1 cellular context compared by ENCODE assay signal in the genomic region with DNA sequence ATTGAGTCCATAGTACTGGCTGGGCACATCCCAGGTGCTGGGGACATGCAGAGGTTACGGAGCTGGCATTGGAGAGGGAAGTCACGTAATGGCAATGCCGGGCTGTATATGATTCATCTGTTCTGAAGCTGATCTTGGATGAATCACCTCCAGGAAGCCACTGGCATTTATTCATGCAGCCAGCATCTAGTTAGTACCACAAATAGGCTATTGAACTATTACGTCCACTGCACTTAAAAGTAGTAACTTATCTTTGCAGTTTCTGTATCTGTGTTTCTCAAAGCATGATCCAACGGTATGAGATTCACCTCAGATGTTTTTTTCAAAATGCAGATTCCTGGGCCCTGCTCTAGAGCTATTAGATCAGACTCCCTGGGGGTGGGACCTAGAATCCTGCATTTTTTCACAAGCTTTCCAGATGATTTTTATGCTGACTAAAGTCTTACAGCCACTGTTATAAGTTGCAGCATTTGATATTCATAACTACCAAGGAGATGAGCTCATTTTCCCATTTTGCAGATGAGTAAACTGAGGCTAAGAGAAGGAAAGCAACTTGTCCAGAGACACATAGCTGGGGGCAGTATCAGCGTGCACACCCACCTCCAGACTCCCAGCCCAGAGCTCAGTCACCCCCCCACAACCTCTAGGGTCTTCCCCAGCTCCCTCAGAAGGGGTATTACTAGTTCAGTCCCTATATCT.
TF ChIP-seq lines count a peak whose summit lies in the region.

No MANE protein-coding gene starts in this region.

TF ChIP-seq in K562, 482 proteins besides CTCF, POLR2A, EP300 and RAD21:
- TF ChIP-seq, protein P1, sequence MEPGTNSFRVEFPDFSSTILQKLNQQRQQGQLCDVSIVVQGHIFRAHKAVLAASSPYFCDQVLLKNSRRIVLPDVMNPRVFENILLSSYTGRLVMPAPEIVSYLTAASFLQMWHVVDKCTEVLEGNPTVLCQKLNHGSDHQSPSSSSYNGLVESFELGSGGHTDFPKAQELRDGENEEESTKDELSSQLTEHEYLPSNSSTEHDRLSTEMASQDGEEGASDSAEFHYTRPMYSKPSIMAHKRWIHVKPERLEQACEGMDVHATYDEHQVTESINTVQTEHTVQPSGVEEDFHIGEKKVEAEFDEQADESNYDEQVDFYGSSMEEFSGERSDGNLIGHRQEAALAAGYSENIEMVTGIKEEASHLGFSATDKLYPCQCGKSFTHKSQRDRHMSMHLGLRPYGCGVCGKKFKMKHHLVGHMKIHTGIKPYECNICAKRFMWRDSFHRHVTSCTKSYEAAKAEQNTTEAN (CRISPR knock-in tag; IDR thresholded peaks at IDR 0.05): no peak
- TF ChIP-seq POU5F1 (IDR thresholded peaks at IDR 0.05; ENCODE audit: borderline replicate concordance, low read depth, low read length, partially characterized antibody) (no peak), RBBP5 (IDR thresholded peaks at IDR 0.05; ENCODE audit: borderline replicate concordance, insufficient read depth, low read length, poor library complexity, severe bottlenecking) (no peak), BCOR (IDR thresholded peaks at IDR 0.05) (peak; percentile 69), SMC3 (conservative IDR thresholded peaks at IDR 0.05; ENCODE audit: insufficient read depth, low read depth, low read length) (no peak), SMAD2 (IDR thresholded peaks at IDR 0.05; ENCODE audit: low read depth, low read length) (no peak), SRSF7 (optimal IDR thresholded peaks at IDR 0.05; ENCODE audit: low read depth, low read length) (no peak), ZNF436 (CRISPR knock-in tag; IDR thresholded peaks at IDR 0.05) (no peak), IRF2 (CRISPR knock-in tag; IDR thresholded peaks at IDR 0.05) (no peak), TRIM24 (IDR thresholded peaks at IDR 0.05) (no peak), GATA2 (CRISPR knock-in tag; IDR thresholded peaks at IDR 0.05) (no peak), ZNF316 (IDR thresholded peaks at IDR 0.05) (peak; percentile 32; the same call in 1 of the 2 replicates), NFXL1 (CRISPR knock-in tag; IDR thresholded peaks at IDR 0.05) (no peak), STAG1 (CRISPR knock-in tag; IDR thresholded peaks at IDR 0.05; ENCODE audit: borderline replicate concordance) (no peak), BDP1 (IDR thresholded peaks at IDR 0.05; ENCODE audit: insufficient read depth, insufficient read length) (no peak), TSC22D4 (tag; IDR thresholded peaks at IDR 0.05) (no peak), KDM1A (IDR thresholded peaks at IDR 0.05) (peak; percentile 44 to 45; a peak in 3 of 4 replicates), BRCA1 (IDR thresholded peaks at IDR 0.05) (no peak), BRCA1 (CRISPR knock-in tag; IDR thresholded peaks at IDR 0.05) (no peak), MAFF (IDR thresholded peaks at IDR 0.05; ENCODE audit: low read length) (no peak), EGR1 (conservative IDR thresholded peaks at IDR 0.05) (no peak), RBM25 (IDR thresholded peaks at IDR 0.05; ENCODE audit: low read depth, low read length, severe bottlenecking) (peak; percentile 82), TCF7L2 (IDR thresholded peaks at IDR 0.05; ENCODE audit: low read depth, low read length) (no peak), GABPB1 (CRISPR knock-in tag; IDR thresholded peaks at IDR 0.05) (no peak), POLR3G (IDR thresholded peaks at IDR 0.05; ENCODE audit: extremely low read depth, insufficient read length, insufficient replicate concordance) (no peak), CBFB (CRISPR knock-in tag; IDR thresholded peaks at IDR 0.05) (no peak), ZNF764 (CRISPR knock-in tag; IDR thresholded peaks at IDR 0.05; ENCODE audit: low read depth) (no peak), CCNT2 (IDR thresholded peaks at IDR 0.05; ENCODE audit: borderline replicate concordance, extremely low read depth, insufficient read length, low read depth, low read length) (no peak), SAFB2 (IDR thresholded peaks at IDR 0.05; ENCODE audit: borderline replicate concordance, low read depth, low read length, severe bottlenecking) (no peak), ZNF184 (CRISPR knock-in tag; IDR thresholded peaks at IDR 0.05) (no peak), KDM4B (IDR thresholded peaks at IDR 0.05; ENCODE audit: borderline replicate concordance in 2 of 2, low read depth in 1 of 2) (no peak), SP2 (IDR thresholded peaks at IDR 0.05; ENCODE audit: extremely low read depth, low read depth, low read length, poor library complexity, severe bottlenecking) (no peak)
- TF ChIP-seq, protein P2, sequence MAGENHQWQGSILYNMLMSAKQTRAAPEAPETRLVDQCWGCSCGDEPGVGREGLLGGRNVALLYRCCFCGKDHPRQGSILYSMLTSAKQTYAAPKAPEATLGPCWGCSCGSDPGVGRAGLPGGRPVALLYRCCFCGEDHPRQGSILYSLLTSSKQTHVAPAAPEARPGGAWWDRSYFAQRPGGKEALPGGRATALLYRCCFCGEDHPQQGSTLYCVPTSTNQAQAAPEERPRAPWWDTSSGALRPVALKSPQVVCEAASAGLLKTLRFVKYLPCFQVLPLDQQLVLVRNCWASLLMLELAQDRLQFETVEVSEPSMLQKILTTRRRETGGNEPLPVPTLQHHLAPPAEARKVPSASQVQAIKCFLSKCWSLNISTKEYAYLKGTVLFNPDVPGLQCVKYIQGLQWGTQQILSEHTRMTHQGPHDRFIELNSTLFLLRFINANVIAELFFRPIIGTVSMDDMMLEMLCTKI (IDR thresholded peaks at IDR 0.05; ENCODE audit: partially characterized antibody): no peak
- TF ChIP-seq, protein P3, sequence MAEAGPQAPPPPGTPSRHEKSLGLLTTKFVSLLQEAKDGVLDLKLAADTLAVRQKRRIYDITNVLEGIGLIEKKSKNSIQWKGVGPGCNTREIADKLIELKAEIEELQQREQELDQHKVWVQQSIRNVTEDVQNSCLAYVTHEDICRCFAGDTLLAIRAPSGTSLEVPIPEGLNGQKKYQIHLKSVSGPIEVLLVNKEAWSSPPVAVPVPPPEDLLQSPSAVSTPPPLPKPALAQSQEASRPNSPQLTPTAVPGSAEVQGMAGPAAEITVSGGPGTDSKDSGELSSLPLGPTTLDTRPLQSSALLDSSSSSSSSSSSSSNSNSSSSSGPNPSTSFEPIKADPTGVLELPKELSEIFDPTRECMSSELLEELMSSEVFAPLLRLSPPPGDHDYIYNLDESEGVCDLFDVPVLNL (CRISPR knock-in tag; IDR thresholded peaks at IDR 0.05; ENCODE audit: low read depth): no peak
- TF ChIP-seq, protein P4, sequence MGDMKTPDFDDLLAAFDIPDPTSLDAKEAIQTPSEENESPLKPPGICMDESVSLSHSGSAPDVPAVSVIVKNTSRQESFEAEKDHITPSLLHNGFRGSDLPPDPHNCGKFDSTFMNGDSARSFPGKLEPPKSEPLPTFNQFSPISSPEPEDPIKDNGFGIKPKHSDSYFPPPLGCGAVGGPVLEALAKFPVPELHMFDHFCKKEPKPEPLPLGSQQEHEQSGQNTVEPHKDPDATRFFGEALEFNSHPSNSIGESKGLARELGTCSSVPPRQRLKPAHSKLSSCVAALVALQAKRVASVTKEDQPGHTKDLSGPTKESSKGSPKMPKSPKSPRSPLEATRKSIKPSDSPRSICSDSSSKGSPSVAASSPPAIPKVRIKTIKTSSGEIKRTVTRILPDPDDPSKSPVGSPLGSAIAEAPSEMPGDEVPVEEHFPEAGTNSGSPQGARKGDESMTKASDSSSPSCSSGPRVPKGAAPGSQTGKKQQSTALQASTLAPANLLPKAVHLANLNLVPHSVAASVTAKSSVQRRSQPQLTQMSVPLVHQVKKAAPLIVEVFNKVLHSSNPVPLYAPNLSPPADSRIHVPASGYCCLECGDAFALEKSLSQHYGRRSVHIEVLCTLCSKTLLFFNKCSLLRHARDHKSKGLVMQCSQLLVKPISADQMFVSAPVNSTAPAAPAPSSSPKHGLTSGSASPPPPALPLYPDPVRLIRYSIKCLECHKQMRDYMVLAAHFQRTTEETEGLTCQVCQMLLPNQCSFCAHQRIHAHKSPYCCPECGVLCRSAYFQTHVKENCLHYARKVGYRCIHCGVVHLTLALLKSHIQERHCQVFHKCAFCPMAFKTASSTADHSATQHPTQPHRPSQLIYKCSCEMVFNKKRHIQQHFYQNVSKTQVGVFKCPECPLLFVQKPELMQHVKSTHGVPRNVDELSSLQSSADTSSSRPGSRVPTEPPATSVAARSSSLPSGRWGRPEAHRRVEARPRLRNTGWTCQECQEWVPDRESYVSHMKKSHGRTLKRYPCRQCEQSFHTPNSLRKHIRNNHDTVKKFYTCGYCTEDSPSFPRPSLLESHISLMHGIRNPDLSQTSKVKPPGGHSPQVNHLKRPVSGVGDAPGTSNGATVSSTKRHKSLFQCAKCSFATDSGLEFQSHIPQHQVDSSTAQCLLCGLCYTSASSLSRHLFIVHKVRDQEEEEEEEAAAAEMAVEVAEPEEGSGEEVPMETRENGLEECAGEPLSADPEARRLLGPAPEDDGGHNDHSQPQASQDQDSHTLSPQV (IDR thresholded peaks at IDR 0.05): no peak
- TF ChIP-seq, protein P5, sequence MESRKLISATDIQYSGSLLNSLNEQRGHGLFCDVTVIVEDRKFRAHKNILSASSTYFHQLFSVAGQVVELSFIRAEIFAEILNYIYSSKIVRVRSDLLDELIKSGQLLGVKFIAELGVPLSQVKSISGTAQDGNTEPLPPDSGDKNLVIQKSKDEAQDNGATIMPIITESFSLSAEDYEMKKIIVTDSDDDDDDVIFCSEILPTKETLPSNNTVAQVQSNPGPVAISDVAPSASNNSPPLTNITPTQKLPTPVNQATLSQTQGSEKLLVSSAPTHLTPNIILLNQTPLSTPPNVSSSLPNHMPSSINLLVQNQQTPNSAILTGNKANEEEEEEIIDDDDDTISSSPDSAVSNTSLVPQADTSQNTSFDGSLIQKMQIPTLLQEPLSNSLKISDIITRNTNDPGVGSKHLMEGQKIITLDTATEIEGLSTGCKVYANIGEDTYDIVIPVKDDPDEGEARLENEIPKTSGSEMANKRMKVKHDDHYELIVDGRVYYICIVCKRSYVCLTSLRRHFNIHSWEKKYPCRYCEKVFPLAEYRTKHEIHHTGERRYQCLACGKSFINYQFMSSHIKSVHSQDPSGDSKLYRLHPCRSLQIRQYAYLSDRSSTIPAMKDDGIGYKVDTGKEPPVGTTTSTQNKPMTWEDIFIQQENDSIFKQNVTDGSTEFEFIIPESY (CRISPR knock-in tag; IDR thresholded peaks at IDR 0.05): no peak
TF ChIP-seq in K562: peak in this region for 4.
